Comparison of ENCODE assay signal across 34 cellular contexts in genomic region chr2:132642415-132642814, GRCh38. TPM values are rescaled to one million over a fixed set of nuclear protein-coding genes. Genes with fewer than 3 reads are reported as not detected.
"Had no signal": no experiment of that assay in that cellular context is flagged by ENCODE, and none has a peak within 500 bp of the region (broad histone marks: within the 10 kb centered on the region; RNA-seq: fewer than 3 reads in every experiment).

No MANE protein-coding gene starts in this region.

- ATAC-seq: activated CD8-positive, alpha-beta memory T cell treated with anti-CD3 and anti-CD28 coated beads, Interleukin-2, amount 10 ng/mL, durations not matched to agents 7 days and 5 days; activated T-cell treated with anti-CD3 and anti-CD28 coated beads, Interleukin-2, amount 50 U/mL, for 72 hours; activated T-helper 17 cell treated with anti-CD3 and anti-CD28 coated beads, Interleukin-2, amount 50 U/mL, for 72 hours had no signal

- DNase-seq: activated CD4-positive, alpha-beta memory T cell treated with anti-CD3 and anti-CD28 coated beads, Interleukin-2, amount 10 ng/mL, durations not matched to agents 7 days and 5 days; activated CD4-positive, alpha-beta T cell treated with anti-CD3 and anti-CD28 coated beads for 1 hour; activated CD4-positive, alpha-beta T cell treated with anti-CD3 and anti-CD28 coated beads for 48 hours; activated CD4-positive, CD25-positive, alpha-beta regulatory T cell; activated CD8-positive, alpha-beta memory T cell treated with anti-CD3 and anti-CD28 coated beads for 24 hours; activated CD8-positive, alpha-beta memory T cell treated with anti-CD3 and anti-CD28 coated beads, Interleukin-2, amount 10 ng/mL, durations not matched to agents 7 days and 5 days; activated CD8-positive, alpha-beta memory T cell treated with anti-CD3 and anti-CD28 coated beads, Interleukin-2, amount 50 U/mL, for 48 hours; activated effector memory CD4-positive, alpha-beta T cell treated with anti-CD3 and anti-CD28 coated beads, Interleukin-2, amount 50 U/mL, for 16 hours; activated naive CD4-positive, alpha-beta T cell; activated naive CD8-positive, alpha-beta T cell treated with anti-CD3 and anti-CD28 coated beads, Interleukin-2, amount 10 ng/mL, durations not matched to agents 7 days and 5 days; activated T-cell treated with anti-CD3 and anti-CD28 coated beads, Interleukin-2, amount 50 U/mL, for 72 hours; amygdala; Karpas-422; KBM-7; MG63; NCI-H1048; NCI-H1105 treated with DMSO at 0.1 percent for 48 hours; NCI-H1436; NCI-H1694; NCI-H1930; NCI-H2081 treated with DMSO at 0.1 percent for 48 hours; NCI-H226; NCI-H524 treated with DMSO at 0.1 percent for 48 hours; OCI-M1; SHP77; SJCRH30; T1000; WERI-Rb-1 had no signal

- H3K9me3 ChIP-seq: ascending aorta, MG63, SJCRH30 had no signal

- H3K36me3 ChIP-seq: ascending aorta, cardiac muscle cell, MG63, SJCRH30, WERI-Rb-1 had no signal

- H3K27ac ChIP-seq: ascending aorta, cardiac muscle cell, SJCRH30, WERI-Rb-1 had no signal

- H3K4me3 ChIP-seq: ascending aorta, cardiac muscle cell, MG63, SJCRH30, SK-N-MC had no signal

- H3K4me1 ChIP-seq: ascending aorta, SJCRH30 had no signal

- H3K27me3 ChIP-seq: ascending aorta, MG63, SJCRH30 had no signal

RNA-seq across cellular contexts. Expression of gene LYPD1, which starts 27.6 kb away (rescaled TPM):
- total RNA-seq: activated CD4-positive, alpha-beta memory T cell treated with anti-CD3 and anti-CD28 coated beads, Interleukin-2, amount 10 ng/mL, durations not matched to agents 7 days and 5 days; activated CD8-positive, alpha-beta memory T cell treated with anti-CD3 and anti-CD28 coated beads, Interleukin-2, amount 10 ng/mL, durations not matched to agents 7 days and 5 days; activated naive CD8-positive, alpha-beta T cell treated with anti-CD3 and anti-CD28 coated beads, Interleukin-2, amount 10 ng/mL, durations not matched to agents 7 days and 5 days; activated T-cell treated with anti-CD3 and anti-CD28 coated beads, Interleukin-2, amount 50 U/mL, for 72 hours; activated T-helper 17 cell treated with anti-CD3 and anti-CD28 coated beads, Interleukin-2, amount 50 U/mL, for 72 hours; ascending aorta; T-helper 1 cell treated with Interleukin-12 subunit alpha and Interleukin-12 subunit beta and Interleukin-4 antibody, amounts not matched to agents 30 ng/mL and 1 ng/mL, for 36 hours; T-helper 2 cell treated with Interferon-gamma antibody and Interleukin-4, amounts not matched to agents 100 ng/mL and 5 ng/mL, for 36 hours had no signal
